22 cellular contexts compared by ENCODE assay signal in genomic region chr17:20916383-20916782, GRCh38.
A peak's percentile ranks its signal among the peaks of the same experiment; 100 is the strongest.
DNase-seq lines count a peak whose midpoint lies in the region; ATAC-seq, FAIRE-seq and TF ChIP-seq lines count a peak whose summit lies in the region.
"Had no signal": no experiment of that assay in that cellular context is flagged by ENCODE, and none has a peak within 500 bp of the region (broad histone marks: within the 10 kb centered on the region; RNA-seq: fewer than 3 reads in every experiment).

No MANE protein-coding gene starts in this region.

- no peaks in the 10 kb centered on the region for H4K20me1 ChIP-seq in fibroblast of lung (ENCODE audit: control insufficient read depth, extremely low read depth, insufficient read depth, low read length)

- DNase-seq in A549 (ENCODE audit: low read depth in 1 of 2, low spot score in 1 of 2) = no peak
- peak; percentile 42 for DNase-seq in COLO829 (ENCODE audit: low spot score)
- no peak for DNase-seq in RWPE2 (ENCODE audit: low spot score)
- no peak for DNase-seq in fibroblast of lung (ENCODE audit: low read depth in 2 of 2)
- no peak for DNase-seq in posterior cingulate gyrus
- no peak for DNase-seq in HCEC 1CT
- DNase-seq: activated B cell treated with CpG ODN at 0.5 μM for 24 hours; activated naive CD8-positive, alpha-beta T cell treated with anti-CD3 and anti-CD28 coated beads for 36 hours; activated T-cell treated with anti-CD3 and anti-CD28 coated beads, Interleukin-2, amount 50 U/mL, for 48 hours; Calu3; dorsolateral prefrontal cortex; Kasumi-1; NCI-H1417; NCI-H524 treated with DMSO at 0.1 percent for 48 hours; retina; SHP77 treated with DMSO at 0.1 percent for 48 hours; stimulated activated CD4-positive, alpha-beta T cell treated with anti-CD3 and anti-CD28 coated beads, Interleukin-15, amount 100 ng/mL, for 24 hours had no signal

- H3K36me3 ChIP-seq in RWPE2 (ENCODE audit: low read depth) (no peaks in the 10 kb centered on the region), fibroblast of lung (ENCODE audit: control insufficient read depth, insufficient read depth, low read length) (no peaks in the 10 kb centered on the region)
- H3K36me3 ChIP-seq: thoracic aorta had no signal

- no peak for TF ChIP-seq POLR2A in A549 (IDR thresholded peaks at IDR 0.05; ENCODE audit: low read length)
- TF ChIP-seq POLR2A in GM18505 (IDR thresholded peaks at IDR 0.05; ENCODE audit: borderline replicate concordance, extremely low read depth, insufficient read depth, insufficient read length) = no peak

- H3K4me1 ChIP-seq in A549 (peaks cover 11% of the 10 kb centered on the region; the same call in 1 of the 3 replicates), RWPE2 (ENCODE audit: insufficient read depth, poor library complexity, severe bottlenecking) (peaks cover 5% of the 10 kb centered on the region), fibroblast of lung (ENCODE audit: control insufficient read depth, extremely low read depth, insufficient read depth, low read length) (no peaks in the 10 kb centered on the region)

- no peaks in the 10 kb centered on the region for H3K79me2 ChIP-seq in fibroblast of lung (ENCODE audit: control insufficient read depth, insufficient read depth, low read length)

- no peaks in the 10 kb centered on the region for H3K27me3 ChIP-seq in RWPE2 (ENCODE audit: insufficient read depth, poor library complexity, severe bottlenecking)
- H3K27me3 ChIP-seq in fibroblast of lung (ENCODE audit: control insufficient read depth, insufficient read depth, low read length) = no peaks in the 10 kb centered on the region
- H3K27me3 ChIP-seq: dorsolateral prefrontal cortex had no signal

- POLR2A ChIA-PET in A549 (lab: Yijun Ruan, JAX) = no interaction called here

- H3K4me2 ChIP-seq in A549 (peak overlapping the region; percentile 24; the same call in 2 of the 3 replicates), fibroblast of lung (ENCODE audit: extremely low read depth, insufficient read depth, low read length) (peak overlapping the region; percentile 38)

- peak overlapping the region; percentile 57 for H2AFZ ChIP-seq in fibroblast of lung (ENCODE audit: low read length)

- no peak for TF ChIP-seq CTCF in A549 (IDR thresholded peaks at IDR 0.05)
- TF ChIP-seq CTCF in RWPE2 (IDR thresholded peaks at IDR 0.05; ENCODE audit: poor library complexity, severe bottlenecking) = no peak
- TF ChIP-seq CTCF in fibroblast of lung (conservative IDR thresholded peaks at IDR 0.05 in 1 of 2, IDR thresholded peaks at IDR 0.05 in 1 of 2; ENCODE audit: low read depth in 1 of 2, low read length in 2 of 2) = no peak

- TF ChIP-seq EP300 in A549 (IDR thresholded peaks at IDR 0.05) = no peak

- 70% methylated on average over 4 of the region's 4 CpGs for WGBS in A549 (ENCODE audit: missing lambda C conversion rate)

- ATAC-seq in A549 (no peak), RWPE2 (ENCODE audit: low read depth) (peak; percentile 50; the same call in 2 of the 3 replicates), GM18505 (IDR thresholded peaks at IDR 0.05; ENCODE audit: unreplicated experiment) (no peak), GM18858 (IDR thresholded peaks at IDR 0.05; ENCODE audit: unreplicated experiment) (no peak)

- no peak overlapping the region for H3K27ac ChIP-seq in A549
- peak overlapping the region; percentile 5 for H3K27ac ChIP-seq in RWPE2 (ENCODE audit: poor library complexity, severe bottlenecking)
- H3K27ac ChIP-seq in fibroblast of lung (ENCODE audit: insufficient read depth, low read length) = no peak overlapping the region
- H3K27ac ChIP-seq: dorsolateral prefrontal cortex, thoracic aorta had no signal

- H3K9ac ChIP-seq in fibroblast of lung (ENCODE audit: insufficient read depth, low read length) = no peak overlapping the region

- intact Hi-C loops in posterior cingulate gyrus (cut with DNase I) = no loop called here

- FAIRE-seq in A549 (lab: Jason Lieb, UNC) = no peak
- FAIRE-seq: GM19239, H1 had no signal

- no peak for TF ChIP-seq RAD21 in A549 (conservative IDR thresholded peaks at IDR 0.05 in 1 of 2, IDR thresholded peaks at IDR 0.05 in 1 of 2)

- H3K4me3 ChIP-seq in A549 (no peak overlapping the region), RWPE2 (ENCODE audit: severe bottlenecking) (peak overlapping the region; percentile 10), fibroblast of lung (replicated peaks in 1 of 4; ENCODE audit: control extremely low read depth in 1 of 4, insufficient read depth in 1 of 4, low read depth in 3 of 4, low read length in 4 of 4) (peak overlapping the region in 1 of 4 experiments; percentile 26)
- H3K4me3 ChIP-seq: dorsolateral prefrontal cortex, thoracic aorta had no signal

- CTCF ChIA-PET in A549 (lab: Yijun Ruan, JAX) = no interaction called here

- no peaks in the 10 kb centered on the region for H3K9me3 ChIP-seq in A549
- H3K9me3 ChIP-seq in RWPE2 (ENCODE audit: severe bottlenecking) = no peaks in the 10 kb centered on the region
- H3K9me3 ChIP-seq in fibroblast of lung (ENCODE audit: control insufficient read depth, insufficient read depth, low read depth, low read length) = no peaks in the 10 kb centered on the region
- H3K9me3 ChIP-seq: thoracic aorta had no signal

TF ChIP-seq in A549, 52 proteins besides CTCF, POLR2A, EP300 and RAD21:
- TF ChIP-seq, protein P1, sequence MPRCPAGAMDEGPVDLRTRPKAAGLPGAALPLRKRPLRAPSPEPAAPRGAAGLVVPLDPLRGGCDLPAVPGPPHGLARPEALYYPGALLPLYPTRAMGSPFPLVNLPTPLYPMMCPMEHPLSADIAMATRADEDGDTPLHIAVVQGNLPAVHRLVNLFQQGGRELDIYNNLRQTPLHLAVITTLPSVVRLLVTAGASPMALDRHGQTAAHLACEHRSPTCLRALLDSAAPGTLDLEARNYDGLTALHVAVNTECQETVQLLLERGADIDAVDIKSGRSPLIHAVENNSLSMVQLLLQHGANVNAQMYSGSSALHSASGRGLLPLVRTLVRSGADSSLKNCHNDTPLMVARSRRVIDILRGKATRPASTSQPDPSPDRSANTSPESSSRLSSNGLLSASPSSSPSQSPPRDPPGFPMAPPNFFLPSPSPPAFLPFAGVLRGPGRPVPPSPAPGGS (IDR thresholded peaks at IDR 0.05) = no peak
- TF ChIP-seq HDAC2 (IDR thresholded peaks at IDR 0.05) = no peak
- TF ChIP-seq HOXB13 (CRISPR knock-in tag; IDR thresholded peaks at IDR 0.05; ENCODE audit: low read depth) = no peak
- TF ChIP-seq FOSL2 (IDR thresholded peaks at IDR 0.05) = no peak
- no peak for TF ChIP-seq FOSL2 (CRISPR knock-in tag; IDR thresholded peaks at IDR 0.05)
- TF ChIP-seq NPAS2 (CRISPR knock-in tag; IDR thresholded peaks at IDR 0.05; ENCODE audit: borderline replicate concordance) = no peak
- no peak for TF ChIP-seq PHF8 (IDR thresholded peaks at IDR 0.05; ENCODE audit: borderline replicate concordance, low read depth)
- TF ChIP-seq FOXS1 (CRISPR knock-in tag; IDR thresholded peaks at IDR 0.05) = no peak
- TF ChIP-seq RNF2 (IDR thresholded peaks at IDR 0.05; ENCODE audit: borderline replicate concordance, low read depth) = no peak
- no peak for TF ChIP-seq GATA3 (IDR thresholded peaks at IDR 0.05; ENCODE audit: borderline replicate concordance)
- TF ChIP-seq JUNB (IDR thresholded peaks at IDR 0.05) = no peak
- TF ChIP-seq, protein P2, sequence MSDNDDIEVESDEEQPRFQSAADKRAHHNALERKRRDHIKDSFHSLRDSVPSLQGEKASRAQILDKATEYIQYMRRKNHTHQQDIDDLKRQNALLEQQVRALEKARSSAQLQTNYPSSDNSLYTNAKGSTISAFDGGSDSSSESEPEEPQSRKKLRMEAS (IDR thresholded peaks at IDR 0.05) = no peak
- no peak for TF ChIP-seq HOXA7 (CRISPR knock-in tag; IDR thresholded peaks at IDR 0.05)
- TF ChIP-seq HOXB5 (CRISPR knock-in tag; IDR thresholded peaks at IDR 0.05) = no peak
- TF ChIP-seq CHD2 (IDR thresholded peaks at IDR 0.05; ENCODE audit: low read length, partially characterized antibody) = no peak
- TF ChIP-seq TFCP2L1 (CRISPR knock-in tag; IDR thresholded peaks at IDR 0.05) = no peak
- no peak for TF ChIP-seq CEBPB (IDR thresholded peaks at IDR 0.05)
- no peak for TF ChIP-seq EHMT2 (IDR thresholded peaks at IDR 0.05; ENCODE audit: low read depth)
- no peak for TF ChIP-seq SREBF2 (IDR thresholded peaks at IDR 0.05)
- no peak for TF ChIP-seq MAFK (IDR thresholded peaks at IDR 0.05; ENCODE audit: partially characterized antibody)
